14 cellular contexts compared by ENCODE assay signal in the genomic region with DNA sequence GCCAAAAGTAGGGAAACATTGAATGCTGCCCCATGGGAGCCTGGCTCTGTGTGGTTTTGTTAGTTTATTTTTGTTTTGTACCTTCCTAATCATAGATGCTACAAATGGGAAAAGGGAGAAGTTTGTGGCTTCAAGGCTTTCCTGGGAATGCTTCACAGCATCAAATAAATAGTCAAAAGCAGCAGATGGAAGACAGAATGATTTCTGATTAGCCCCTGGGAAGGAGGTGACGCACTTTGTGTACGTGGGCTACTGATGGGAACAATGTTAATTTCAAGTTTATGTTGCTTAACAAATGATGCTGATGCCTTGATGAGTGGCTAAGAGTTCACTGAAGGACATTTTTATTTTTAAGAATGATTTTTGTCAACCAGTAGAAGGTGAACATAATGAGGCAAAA.
A peak's percentile ranks its signal among the peaks of the same experiment; 100 is the strongest.
DNase-seq lines count a peak whose midpoint lies in the region; ATAC-seq and TF ChIP-seq lines count a peak whose summit lies in the region.
"Had no signal": no experiment of that assay in that cellular context is flagged by ENCODE, and none has a peak within 500 bp of the region (broad histone marks: within the 10 kb centered on the region; RNA-seq: fewer than 3 reads in every experiment).

No MANE protein-coding gene starts in this region.

- H3K27ac ChIP-seq in HCT116 (ENCODE audit: low read depth, low read length), result no peak overlapping the region
- no peak overlapping the region for H3K27ac ChIP-seq in transverse colon
- no peak overlapping the region for H3K27ac ChIP-seq in suprapubic skin

- H3K79me2 ChIP-seq in HCT116 (ENCODE audit: insufficient read depth, low read length), result no peaks in the 10 kb centered on the region

- H3K4me2 ChIP-seq in HCT116 (ENCODE audit: low read length), result peak overlapping the region; percentile 70

- no peaks in the 10 kb centered on the region for H3K36me3 Mint-ChIP-seq in progenitor cell of endocrine pancreas (ENCODE audit: insufficient read depth)
- H3K36me3 Mint-ChIP-seq: CD4-positive, CD25-positive, alpha-beta regulatory T cell; T-cell had no signal

- H3K4me3 ChIP-seq in HCT116 (replicated peaks in 1 of 2; ENCODE audit: low read depth in 1 of 2, low read length in 2 of 2) (peak overlapping the region in 1 of 2 experiments; percentile 30; a peak in 2 of 4 replicates), fibroblast of mammary gland (ENCODE audit: control insufficient read depth, low read depth, low read length) (no peak overlapping the region), transverse colon (no peak overlapping the region), suprapubic skin (no peak overlapping the region)

- H2AFZ ChIP-seq in HCT116 (ENCODE audit: low read depth, low read length, poor library complexity, severe bottlenecking), result peak overlapping the region; percentile 65

- H3K27me3 ChIP-seq in HCT116 (ENCODE audit: insufficient read depth, low read length) (no peaks in the 10 kb centered on the region), transverse colon (no peaks in the 10 kb centered on the region), suprapubic skin (no peaks in the 10 kb centered on the region)

- WGBS in transverse colon (ENCODE audit: low coverage in 1 of 2), 2 donors, result 87% methylated on average over 2 of the region's 2 CpGs; no CpG with 5 or more reads in 1 of the 2 donors
- 85% methylated on average over 2 of the region's 2 CpGs for WGBS in suprapubic skin

- TF ChIP-seq EP300 in transverse colon (IDR thresholded peaks at IDR 0.05; ENCODE audit: low read depth) (no peak), suprapubic skin (IDR thresholded peaks at IDR 0.05) (no peak)

- H3K27me3 Mint-ChIP-seq in progenitor cell of endocrine pancreas, result no peaks in the 10 kb centered on the region
- H3K27me3 Mint-ChIP-seq: CD4-positive, CD25-positive, alpha-beta regulatory T cell; central memory CD8-positive, alpha-beta T cell; T-cell had no signal

- peak; percentile 10; the same call in 1 of the 2 replicates for ATAC-seq in HCT116
- ATAC-seq in SK-N-SH treated with all-trans-retinoic acid at 6 μM for 48 hours, result peak; percentile 9; the same call in 1 of the 3 replicates
- ATAC-seq: T-cell had no signal

- DNase-seq in HCT116 (ENCODE audit: low read depth, low spot score) (no peak), fibroblast of mammary gland (ENCODE audit: low read depth) (peak; percentile 32), progenitor cell of endocrine pancreas (ENCODE audit: low spot score, unreplicated experiment) (no peak), transverse colon (no peak), suprapubic skin (ENCODE audit: low spot score in 2 of 2) (no peak)
- no peak for DNase-seq in NK-92 treated with Interleukin-12 subunit alpha and Interleukin-12 subunit beta, amount 100 ng/mL, for 24 hours (lab: John Stamatoyannopoulos, UW)
- DNase-seq in activated CD4-positive, alpha-beta T cell treated with anti-CD3 and anti-CD28 coated beads for 1 hour, result no peak
- DNase-seq: activated effector memory CD4-positive, alpha-beta T cell treated with Interleukin-2 at 50 U/mL for 16 hours; GF-D8; Karpas-422 had no signal

- peak overlapping the region; percentile 93 for H3K27ac Mint-ChIP-seq in progenitor cell of endocrine pancreas
- H3K27ac Mint-ChIP-seq: CD4-positive, CD25-positive, alpha-beta regulatory T cell; T-cell had no signal

- TF ChIP-seq POLR2A in HCT116 (IDR thresholded peaks at IDR 0.05; ENCODE audit: borderline replicate concordance, extremely low read depth, insufficient read depth, insufficient read length) (no peak), transverse colon (IDR thresholded peaks at IDR 0.05) (no peak), suprapubic skin (IDR thresholded peaks at IDR 0.05) (no peak)

- intact Hi-C loops in HCT116 (cut with micrococcal nuclease), result no loop called here
- intact Hi-C loops in transverse colon (cut with DNase I; ENCODE audit: low total_unique reads), result no loop called here

- no TSS peak for BruUV-seq in HCT116 (replicated peaks; lab: Mats Ljungman, UMichigan)

- CTCF ChIA-PET in HCT116 (lab: Charles Lee), result no interaction called here

- RAD21 ChIA-PET in HCT116 (lab: Charles Lee; ENCODE audit: low non-redundant PET in 1 of 2, low total read pairs in 2 of 2, uncharacterized antibody in 2 of 2, unreplicated experiment in 2 of 2), result no interaction called here

- TF ChIP-seq CTCF in HCT116 (IDR thresholded peaks at IDR 0.05 in 2 of 3, conservative IDR thresholded peaks at IDR 0.05 in 1 of 3; ENCODE audit: borderline replicate concordance in 1 of 3, insufficient read depth in 1 of 3, low read depth in 2 of 3, low read length in 2 of 3) (no peak), fibroblast of mammary gland (conservative IDR thresholded peaks at IDR 0.05; ENCODE audit: control insufficient read depth, insufficient read depth, low read depth, low read length) (no peak), progenitor cell of endocrine pancreas (IDR thresholded peaks at IDR 0.05; ENCODE audit: unreplicated experiment) (no peak), transverse colon (IDR thresholded peaks at IDR 0.05) (no peak), suprapubic skin (IDR thresholded peaks at IDR 0.05) (no peak)

- H3K9ac ChIP-seq in HCT116 (ENCODE audit: low read length), result peak overlapping the region; percentile 32

- no peak overlapping the region for H3K4me3 Mint-ChIP-seq in progenitor cell of endocrine pancreas (ENCODE audit: low read depth)
- H3K4me3 Mint-ChIP-seq: CD4-positive, CD25-positive, alpha-beta regulatory T cell; central memory CD8-positive, alpha-beta T cell; T-cell had no signal

- POLR2A ChIA-PET in HCT116 (lab: Charles Lee), result no interaction called here

- H4K20me1 ChIP-seq in HCT116 (ENCODE audit: insufficient read depth), result no peaks in the 10 kb centered on the region

- H3K9me3 Mint-ChIP-seq in progenitor cell of endocrine pancreas (ENCODE audit: low read depth), result peaks cover 10% of the 10 kb centered on the region

- H3K4me1 ChIP-seq in HCT116 (ENCODE audit: control insufficient read depth in 1 of 2, insufficient read depth in 2 of 2, low read length in 2 of 2) (peaks cover 6 to 17% of the 10 kb centered on the region in 2 experiments; a peak in 3 of 4 replicates), transverse colon (no peaks in the 10 kb centered on the region), suprapubic skin (no peaks in the 10 kb centered on the region)

- in situ Hi-C loops in transverse colon (cut with MboI; ENCODE audit: low pct_ligation_motif_present in 1 of 4, low pct_unique_long_range_greater_than_20kb in 1 of 4, low sequenced_read_pairs in 3 of 4), result no loop called here

- H3K9me3 ChIP-seq in HCT116 (ENCODE audit: control insufficient read depth in 1 of 2, insufficient read depth in 1 of 2, low read depth in 1 of 2, low read length in 2 of 2), result no peaks in the 10 kb centered on the region
- no peaks in the 10 kb centered on the region for H3K9me3 ChIP-seq in transverse colon
- H3K9me3 ChIP-seq in suprapubic skin, result no peaks in the 10 kb centered on the region

- no peak for TF ChIP-seq RAD21 in HCT116 (IDR thresholded peaks at IDR 0.05; ENCODE audit: low read depth)

- H3K4me1 Mint-ChIP-seq in progenitor cell of endocrine pancreas (ENCODE audit: low read depth), result peaks cover 15% of the 10 kb centered on the region
- H3K4me1 Mint-ChIP-seq: CD4-positive, CD25-positive, alpha-beta regulatory T cell; central memory CD8-positive, alpha-beta T cell; T-cell had no signal

- H3K36me3 ChIP-seq in HCT116 (ENCODE audit: control insufficient read depth in 1 of 2, insufficient read depth in 2 of 2, low read length in 2 of 2), result no peaks in the 10 kb centered on the region
- H3K36me3 ChIP-seq in transverse colon, result no peaks in the 10 kb centered on the region
- no peaks in the 10 kb centered on the region for H3K36me3 ChIP-seq in suprapubic skin

- H3K9me2 ChIP-seq in HCT116 (ENCODE audit: insufficient read depth), result no peaks in the 10 kb centered on the region

TF ChIP-seq in HCT116, 20 proteins besides CTCF, POLR2A, EP300 and RAD21 (continues in another document):
- TF ChIP-seq SRF (IDR thresholded peaks at IDR 0.05; ENCODE audit: low read depth) (no peak), EZH2 (IDR thresholded peaks at IDR 0.05) (no peak)

TF ChIP-seq in SK-N-SH treated with all-trans-retinoic acid at 6 μM for 48 hours, 23 proteins besides CTCF, POLR2A, EP300 and RAD21 (continues in another document):
- TF ChIP-seq ZFP3 (CRISPR knock-in tag; IDR thresholded peaks at IDR 0.05) (0 out of 2 replicates have a peak, but pooled peaks have one; percentile 29), ZNF565 (CRISPR knock-in tag; conservative IDR thresholded peaks at IDR 0.05; ENCODE audit: low read depth) (no peak), RARB (CRISPR knock-in tag; IDR thresholded peaks at IDR 0.05) (peak; percentile 64; the same call in 1 of the 2 replicates), TOX (CRISPR knock-in tag; IDR thresholded peaks at IDR 0.05; ENCODE audit: borderline replicate concordance) (peak; percentile 93; the same call in 1 of the 2 replicates), SNAI2 (CRISPR knock-in tag; IDR thresholded peaks at IDR 0.05) (peak; percentile 88; the same call in 1 of the 2 replicates), ZC3H10 (CRISPR knock-in tag; IDR thresholded peaks at IDR 0.05) (peak; percentile 96), CSDC2 (CRISPR knock-in tag; IDR thresholded peaks at IDR 0.05) (0 out of 2 replicates have a peak, but pooled peaks have one; percentile 13), ZNF70 (CRISPR knock-in tag; IDR thresholded peaks at IDR 0.05) (no peak), OSR1 (CRISPR knock-in tag; IDR thresholded peaks at IDR 0.05) (no peak)
- TF ChIP-seq, protein P1, sequence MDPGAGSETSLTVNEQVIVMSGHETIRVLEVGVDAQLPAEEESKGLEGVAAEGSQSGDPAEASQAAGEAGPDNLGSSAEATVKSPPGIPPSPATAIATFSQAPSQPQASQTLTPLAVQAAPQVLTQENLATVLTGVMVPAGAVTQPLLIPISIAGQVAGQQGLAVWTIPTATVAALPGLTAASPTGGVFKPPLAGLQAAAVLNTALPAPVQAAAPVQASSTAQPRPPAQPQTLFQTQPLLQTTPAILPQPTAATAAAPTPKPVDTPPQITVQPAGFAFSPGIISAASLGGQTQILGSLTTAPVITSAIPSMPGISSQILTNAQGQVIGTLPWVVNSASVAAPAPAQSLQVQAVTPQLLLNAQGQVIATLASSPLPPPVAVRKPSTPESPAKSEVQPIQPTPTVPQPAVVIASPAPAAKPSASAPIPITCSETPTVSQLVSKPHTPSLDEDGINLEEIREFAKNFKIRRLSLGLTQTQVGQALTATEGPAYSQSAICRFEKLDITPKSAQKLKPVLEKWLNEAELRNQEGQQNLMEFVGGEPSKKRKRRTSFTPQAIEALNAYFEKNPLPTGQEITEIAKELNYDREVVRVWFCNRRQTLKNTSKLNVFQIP (CRISPR knock-in tag; IDR thresholded peaks at IDR 0.05; ENCODE audit: borderline replicate concordance, low read depth), result peak; percentile 44; the same call in 1 of the 2 replicates
